Comparison of ENCODE assay signal across 22 cellular contexts in the genomic region with DNA sequence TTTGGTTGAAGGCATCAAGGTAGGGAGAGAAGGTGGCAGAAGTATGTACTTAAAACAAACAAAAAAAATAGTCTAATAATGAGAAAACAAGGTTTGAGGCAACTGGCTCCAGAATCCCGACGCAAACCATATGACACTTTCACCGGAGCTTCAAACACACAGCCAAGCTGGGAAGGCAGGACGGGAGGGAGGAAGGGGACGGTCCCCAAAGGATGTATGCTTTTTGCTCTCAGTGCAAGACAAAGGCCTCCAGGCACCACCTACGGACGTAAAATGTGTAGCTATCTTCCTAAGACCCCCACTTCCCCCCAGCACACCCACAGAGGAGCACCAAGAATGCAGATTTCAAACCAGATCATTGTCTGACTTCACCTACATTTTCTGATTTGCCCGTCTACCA.
"Had no signal": no experiment of that assay in that cellular context is flagged by ENCODE, and none has a peak within 500 bp of the region (broad histone marks: within the 10 kb centered on the region; RNA-seq: fewer than 3 reads in every experiment).

No MANE protein-coding gene starts in this region.

- H3K36me3 ChIP-seq: neural progenitor cell had no signal

- H3K9ac ChIP-seq: neural progenitor cell had no signal

- ATAC-seq: natural killer cell treated with Interleukin-12 subunit alpha and Interleukin-12 subunit beta and Interleukin-15 and Interleukin-18, amount 100 ng/mL, for 72 hours; stimulated activated effector memory CD8-positive, alpha-beta T cell treated with anti-CD3 and anti-CD28 coated beads, Interleukin-12 subunit alpha, Interleukin-12 subunit beta, amount 100 ng/mL, for 72 hours; stimulated activated naive CD8-positive, alpha-beta T cell treated with anti-CD3 and anti-CD28 coated beads, Interleukin-15, Interleukin-2, amounts not matched to agents 100 U/mL and 50 U/mL, for 24 hours had no signal

- FAIRE-seq: colon, keratinocyte, urothelium cell line had no signal

- H3K36me3 Mint-ChIP-seq: natural killer cell treated with Interleukin-12 subunit alpha and Interleukin-12 subunit beta and Interleukin-15 and Interleukin-18, amount 100 ng/mL, for 72 hours; stimulated activated effector memory CD8-positive, alpha-beta T cell treated with anti-CD3 and anti-CD28 coated beads, Interleukin-12 subunit alpha, Interleukin-12 subunit beta, amount 100 ng/mL, for 72 hours had no signal

- H3K27me3 Mint-ChIP-seq: memory B cell; natural killer cell treated with Interleukin-12 subunit alpha and Interleukin-12 subunit beta and Interleukin-15 and Interleukin-18, amount 100 ng/mL, for 72 hours had no signal

- H3K9me3 ChIP-seq: esophagus squamous epithelium, gastroesophageal sphincter, left lung, lower lobe of right lung, right atrium auricular region, transverse colon had no signal

- H2AFZ ChIP-seq: neural progenitor cell had no signal

- DNase-seq: dermis blood vessel endothelial cell; esophagus squamous epithelium; foreskin fibroblast; glutamatergic neuron; left lung; lower lobe of right lung; midbrain; occipital lobe; stimulated activated CD4-positive, alpha-beta T cell treated with anti-CD3 and anti-CD28 coated beads, Interleukin-4, amount 100 ng/mL, for 1 hour; stimulated activated CD8-positive, alpha-beta memory T cell treated with anti-CD3 and anti-CD28 coated beads, Interleukin-4, amount 100 ng/mL, for 48 hours; stimulated activated naive CD8-positive, alpha-beta T cell treated with anti-CD3 and anti-CD28 coated beads, Interleukin-15, Interleukin-2, amounts not matched to agents 100 U/mL and 50 U/mL, for 24 hours; transverse colon had no signal

- H3K27me3 ChIP-seq: esophagus squamous epithelium, gastroesophageal sphincter, left lung, neural progenitor cell, right atrium auricular region, transverse colon had no signal

- H3K9me3 Mint-ChIP-seq: natural killer cell treated with Interleukin-12 subunit alpha and Interleukin-12 subunit beta and Interleukin-15 and Interleukin-18, amount 100 ng/mL, for 72 hours had no signal

- H3K4me3 Mint-ChIP-seq: memory B cell; natural killer cell treated with Interleukin-12 subunit alpha and Interleukin-12 subunit beta and Interleukin-15 and Interleukin-18, amount 100 ng/mL, for 72 hours; neural progenitor cell; stimulated activated effector memory CD8-positive, alpha-beta T cell treated with anti-CD3 and anti-CD28 coated beads, Interleukin-12 subunit alpha, Interleukin-12 subunit beta, amount 100 ng/mL, for 72 hours had no signal

- H3K4me2 ChIP-seq: neural progenitor cell, smooth muscle cell had no signal

- H3K4me1 Mint-ChIP-seq: stimulated activated effector memory CD8-positive, alpha-beta T cell treated with anti-CD3 and anti-CD28 coated beads, Interleukin-12 subunit alpha, Interleukin-12 subunit beta, amount 100 ng/mL, for 72 hours had no signal

- H3K27ac Mint-ChIP-seq: memory B cell; natural killer cell treated with Interleukin-12 subunit alpha and Interleukin-12 subunit beta and Interleukin-15 and Interleukin-18, amount 100 ng/mL, for 72 hours; stimulated activated effector memory CD8-positive, alpha-beta T cell treated with anti-CD3 and anti-CD28 coated beads, Interleukin-12 subunit alpha, Interleukin-12 subunit beta, amount 100 ng/mL, for 72 hours had no signal

- H3K4me3 ChIP-seq: esophagus squamous epithelium, gastroesophageal sphincter, left lung, lower lobe of right lung, neural progenitor cell, right atrium auricular region, smooth muscle cell, transverse colon had no signal

- H3K27ac ChIP-seq: left lung, lower lobe of right lung, neural progenitor cell had no signal
